In the genomic region with DNA sequence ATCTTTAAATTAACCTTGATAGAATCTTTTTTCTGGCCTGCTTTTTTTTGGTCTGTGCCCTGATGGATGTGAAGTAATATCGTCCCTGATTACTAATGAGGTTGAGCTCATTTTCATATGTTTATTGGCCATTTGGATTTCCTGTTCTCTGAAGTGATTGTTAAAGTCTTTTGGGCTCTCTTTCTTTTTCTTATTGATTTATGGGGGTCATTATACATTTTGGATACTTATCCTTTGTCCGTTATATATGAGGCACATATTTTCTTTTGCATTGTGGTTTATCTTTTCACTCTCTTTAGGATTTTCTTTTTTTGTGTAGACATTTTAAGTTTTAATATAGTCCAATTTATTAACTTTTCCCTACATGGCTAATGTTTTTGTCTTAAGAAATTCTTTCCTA, we compare ENCODE assay signal across 16 cellular contexts. TPM values are rescaled to one million over a fixed set of nuclear protein-coding genes. Genes with fewer than 3 reads are reported as not detected.
DNase-seq lines count a peak whose midpoint lies in the region; ATAC-seq, FAIRE-seq and TF ChIP-seq lines count a peak whose summit lies in the region.
"Had no signal": no experiment of that assay in that cellular context is flagged by ENCODE, and none has a peak within 500 bp of the region (broad histone marks: within the 10 kb centered on the region; RNA-seq: fewer than 3 reads in every experiment).

No MANE protein-coding gene starts in this region.

- H3K9ac ChIP-seq in SK-N-MC (ENCODE audit: insufficient read length) (no peak overlapping the region), kidney (ENCODE audit: low read length in 2 of 2) (no peak overlapping the region)
- H3K9ac ChIP-seq: GM23248 had no signal

- H3K27ac ChIP-seq in HEK293 (ENCODE audit: extremely low read depth, low read depth, low read length) (no peak overlapping the region), SK-N-MC (peak overlapping the region; percentile 57; the same call in 1 of the 2 replicates), kidney (ENCODE audit: low read depth in 2 of 2, low read length in 2 of 2) (no peak overlapping the region)
- H3K27ac ChIP-seq: C4-2B, GM23248 had no signal

- H3K4me3 ChIP-seq in HEK293 (ENCODE audit: low read depth, low read length) (no peak overlapping the region), SK-N-MC (no peak overlapping the region), kidney (ENCODE audit: low read length in 2 of 2) (no peak overlapping the region)
- H3K4me3 ChIP-seq: GM12878, GM23248 had no signal

- intact Hi-C loops in kidney (cut with DNase I): no loop called here

- H3K4me1 ChIP-seq in HEK293 (ENCODE audit: control insufficient read depth, insufficient read depth, low read length) (peaks cover 12% of the 10 kb centered on the region), kidney (ENCODE audit: control insufficient read depth in 1 of 2, insufficient read depth in 1 of 2, low read depth in 1 of 2, low read length in 2 of 2) (peaks cover 5% of the 10 kb centered on the region in 2 donors)
- H3K4me1 ChIP-seq: BE2C had no signal

- FAIRE-seq in A204.1 (lab: Jason Lieb, UNC) (peak; percentile 43), kidney (lab: Jason Lieb, UNC) (peak; percentile 38)
- FAIRE-seq: GM12878, GM18507 had no signal

- H3K36me3 ChIP-seq in HEK293 (ENCODE audit: control insufficient read depth in 2 of 2, insufficient read depth in 1 of 2, low read length in 2 of 2) (no peaks in the 10 kb centered on the region), SK-N-MC (ENCODE audit: insufficient read depth, low read length) (no peaks in the 10 kb centered on the region), kidney (ENCODE audit: control insufficient read depth in 1 of 2, insufficient read depth in 2 of 2, low read length in 2 of 2) (no peaks in the 10 kb centered on the region)
- H3K36me3 ChIP-seq: BE2C had no signal

- CTCF ChIA-PET in HEK293 (lab: Yijun Ruan, JAX): interaction anchor here (0.6 to 1.2 kb wide), 2 partner anchors 61 to 91 kb away, joined by 3 to 4 read pairs; no protein-coding TSS in a partner anchor

- H3K9me3 ChIP-seq in HEK293 (ENCODE audit: control insufficient read depth, insufficient read depth, low read depth, low read length) (no peaks in the 10 kb centered on the region), SK-N-MC (ENCODE audit: low read depth, low read length) (no peaks in the 10 kb centered on the region), kidney (ENCODE audit: control insufficient read depth in 1 of 2, low read length in 2 of 2) (no peaks in the 10 kb centered on the region)
- H3K9me3 ChIP-seq: BE2C had no signal

- no peak for ATAC-seq in HG02642 (IDR thresholded peaks at IDR 0.05; ENCODE audit: poor library complexity, unreplicated experiment)

- TF ChIP-seq CTCF in HEK293 (tag by site-specific recombination; IDR thresholded peaks at IDR 0.05) (no peak), kidney (IDR thresholded peaks at IDR 0.05; ENCODE audit: borderline replicate concordance, extremely low read depth, insufficient read depth) (no peak)

- POLR2A ChIA-PET in HEK293 (lab: Yijun Ruan, JAX): no interaction called here

- DNase-seq in SK-N-MC (ENCODE audit: low read depth, low spot score): no peak
- no peak for DNase-seq in kidney
- DNase-seq in activated CD4-positive, alpha-beta T cell treated with anti-CD3 and anti-CD28 coated beads for 4 hours: no peak
- DNase-seq in effector CD4-positive, alpha-beta T cell: no peak
- DNase-seq: BE2C; CD4-positive, alpha-beta memory T cell; DMS79; GM23248; H7; KG1 had no signal

TF ChIP-seq in HEK293, 187 proteins besides CTCF, POLR2A, EP300 and RAD21 (continues in another document):
- TF ChIP-seq IKZF3 (tag by site-specific recombination; IDR thresholded peaks at IDR 0.05) (no peak), BCL11B (tag by site-specific recombination; IDR thresholded peaks at IDR 0.05; ENCODE audit: low read depth) (0 out of 2 replicates have a peak, but pooled peaks have one; percentile 53), KLF16 (tag by site-specific recombination; IDR thresholded peaks at IDR 0.05) (peak; percentile 46), ZNF639 (tag by site-specific recombination; IDR thresholded peaks at IDR 0.05) (peak; percentile 85), ZNF121 (tag by site-specific recombination; IDR thresholded peaks at IDR 0.05) (no peak), MZF1 (tag by site-specific recombination; IDR thresholded peaks at IDR 0.05; ENCODE audit: borderline replicate concordance) (no peak), ZFP37 (tag by site-specific recombination; IDR thresholded peaks at IDR 0.05) (no peak; the same call in 1 of the 2 replicates), ZNF514 (tag by site-specific recombination; IDR thresholded peaks at IDR 0.05) (no peak), ZNF558 (tag by site-specific recombination; IDR thresholded peaks at IDR 0.05) (no peak), ZNF549 (tag by site-specific recombination; IDR thresholded peaks at IDR 0.05) (no peak), ZNF701 (tag by site-specific recombination; IDR thresholded peaks at IDR 0.05) (no peak), ZXDB (tag by site-specific recombination; IDR thresholded peaks at IDR 0.05) (peak; percentile 48), PRDM4 (tag by site-specific recombination; IDR thresholded peaks at IDR 0.05) (peak; percentile 49), ZNF311 (tag by site-specific recombination; IDR thresholded peaks at IDR 0.05; ENCODE audit: borderline replicate concordance) (no peak), ZNF366 (tag by site-specific recombination; conservative IDR thresholded peaks at IDR 0.05) (peak; percentile 61), ZNF76 (tag by site-specific recombination; IDR thresholded peaks at IDR 0.05; ENCODE audit: borderline replicate concordance, low read depth) (no peak), HIC1 (tag by site-specific recombination; IDR thresholded peaks at IDR 0.05) (peak; percentile 65; the same call in 1 of the 2 replicates)
- TF ChIP-seq, protein P1, sequence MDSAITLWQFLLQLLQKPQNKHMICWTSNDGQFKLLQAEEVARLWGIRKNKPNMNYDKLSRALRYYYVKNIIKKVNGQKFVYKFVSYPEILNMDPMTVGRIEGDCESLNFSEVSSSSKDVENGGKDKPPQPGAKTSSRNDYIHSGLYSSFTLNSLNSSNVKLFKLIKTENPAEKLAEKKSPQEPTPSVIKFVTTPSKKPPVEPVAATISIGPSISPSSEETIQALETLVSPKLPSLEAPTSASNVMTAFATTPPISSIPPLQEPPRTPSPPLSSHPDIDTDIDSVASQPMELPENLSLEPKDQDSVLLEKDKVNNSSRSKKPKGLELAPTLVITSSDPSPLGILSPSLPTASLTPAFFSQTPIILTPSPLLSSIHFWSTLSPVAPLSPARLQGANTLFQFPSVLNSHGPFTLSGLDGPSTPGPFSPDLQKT (IDR thresholded peaks at IDR 0.05; ENCODE audit: borderline replicate concordance, low read depth, low read length): no peak

RNA-seq across cellular contexts. Expression of gene SLK, which starts 12.6 kb away (rescaled TPM):
- total RNA-seq in kidney: 45.5 TPM
- 12.3 TPM for polyA plus RNA-seq in kidney (ENCODE audit: insufficient read depth, low read depth, low replicate concordance)
